ENCODE assay signal across 31 cellular contexts in genomic region chr5:113478691-113479090, GRCh38. TPM values are rescaled to one million over a fixed set of nuclear protein-coding genes. Genes with fewer than 3 reads are reported as not detected.
"Had no signal": no experiment of that assay in that cellular context is flagged by ENCODE, and none has a peak within 500 bp of the region (broad histone marks: within the 10 kb centered on the region; RNA-seq: fewer than 3 reads in every experiment).

No MANE protein-coding gene starts in this region.

- DNase-seq: kidney; left colon; left lung; lower lobe of right lung; mammary epithelial cell; mesenchymal stem cell; naive B cell; natural killer cell; nephron progenitor cell; occipital lobe; ovary; right lobe of liver; stimulated activated CD4-positive, alpha-beta T cell treated with anti-CD3 and anti-CD28 coated beads, Interleukin-1b, Interleukin-23, amount 100 ng/mL, for 48 hours; stimulated activated CD4-positive, alpha-beta T cell treated with anti-CD3 and anti-CD28 coated beads, Interleukin-2, amount 100 ng/mL, for 48 hours; stimulated activated CD4-positive, alpha-beta T cell treated with anti-CD3 and anti-CD28 coated beads, Interleukin-4, amount 100 ng/mL, for 4 hours; stimulated activated CD8-positive, alpha-beta memory T cell treated with anti-CD3 and anti-CD28 coated beads, Interleukin-4, amount 100 ng/mL, for 48 hours; stimulated activated naive CD4-positive, alpha-beta T cell treated with Interleukin-2 at 50 U/mL for 16 hours; stimulated activated naive CD8-positive, alpha-beta T cell treated with anti-CD3 and anti-CD28 coated beads, Interleukin-15, amount 100 ng/mL, for 72 hours; substantia nigra; uterus had no signal

- H3K4me3 ChIP-seq: hepatocyte, left lung, lower lobe of right lung, neural progenitor cell, ovary, right atrium auricular region, right lobe of liver, smooth muscle cell, tibial nerve, uterus had no signal

- H3K27ac ChIP-seq: hepatocyte, left lung, lower lobe of right lung, neural progenitor cell, neutrophil, ovary, right atrium auricular region, right lobe of liver, tibial nerve, uterus had no signal

- H3K4me2 ChIP-seq: hepatocyte, neural progenitor cell, smooth muscle cell had no signal

- H3K4me1 ChIP-seq: left lung, lower lobe of right lung, right lobe of liver, tibial nerve, uterus had no signal

- FAIRE-seq: kidney had no signal

- ATAC-seq: left colon; left lung; lower lobe of right lung; natural killer cell; right lobe of liver; stimulated activated memory B cell treated with anti-CD40 and anti-IgM and Interleukin-4, amounts not matched to agents 10 μg/mL and 1 μg/mL and 100 μg/mL, for 72 hours; stimulated activated naive CD8-positive, alpha-beta T cell treated with anti-CD3 and anti-CD28 coated beads, Interleukin-15, amount 100 ng/mL, for 72 hours had no signal

- H3K36me3 ChIP-seq: left lung, lower lobe of right lung, neural progenitor cell, neutrophil, ovary, right atrium auricular region, right lobe of liver, tibial nerve, uterus had no signal

- H3K27me3 ChIP-seq: hepatocyte, neural progenitor cell, ovary, right atrium auricular region, right lobe of liver, tibial nerve, uterus had no signal

- H3K9ac ChIP-seq: neural progenitor cell had no signal

- H2AFZ ChIP-seq: hepatocyte, neural progenitor cell had no signal

- H3K9me3 ChIP-seq: left lung, lower lobe of right lung, neutrophil, ovary, right atrium auricular region, right lobe of liver, uterus had no signal

- H3K79me2 ChIP-seq: hepatocyte had no signal

RNA-seq across cellular contexts. Expression of gene TSSK1B, which starts 43.9 kb away (rescaled TPM):
- total RNA-seq: hepatocyte, left colon, liver, lower lobe of right lung, natural killer cell, pulmonary artery endothelial cell, right atrium auricular region, right lobe of liver, skeletal muscle tissue, temporal lobe had no signal
- polyA plus RNA-seq: hepatocyte, liver, ovary, smooth muscle cell had no signal
